ENCODE assay signal across 1 cellular context in genomic region chr11:62607729-62608128, GRCh38.
TF ChIP-seq lines count a peak whose summit lies in the region.

No MANE protein-coding gene starts in this region.

TF ChIP-seq in GM23338, 12 proteins besides CTCF, POLR2A, EP300 and RAD21:
- TF ChIP-seq ZNF114 (CRISPR knock-in tag; IDR thresholded peaks at IDR 0.05) = no peak
- TF ChIP-seq, protein P1, sequence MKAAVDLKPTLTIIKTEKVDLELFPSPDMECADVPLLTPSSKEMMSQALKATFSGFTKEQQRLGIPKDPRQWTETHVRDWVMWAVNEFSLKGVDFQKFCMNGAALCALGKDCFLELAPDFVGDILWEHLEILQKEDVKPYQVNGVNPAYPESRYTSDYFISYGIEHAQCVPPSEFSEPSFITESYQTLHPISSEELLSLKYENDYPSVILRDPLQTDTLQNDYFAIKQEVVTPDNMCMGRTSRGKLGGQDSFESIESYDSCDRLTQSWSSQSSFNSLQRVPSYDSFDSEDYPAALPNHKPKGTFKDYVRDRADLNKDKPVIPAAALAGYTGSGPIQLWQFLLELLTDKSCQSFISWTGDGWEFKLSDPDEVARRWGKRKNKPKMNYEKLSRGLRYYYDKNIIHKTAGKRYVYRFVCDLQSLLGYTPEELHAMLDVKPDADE (IDR thresholded peaks at IDR 0.05) = no peak
- TF ChIP-seq NANOG (IDR thresholded peaks at IDR 0.05; ENCODE audit: borderline replicate concordance) = no peak
- TF ChIP-seq, protein P2, sequence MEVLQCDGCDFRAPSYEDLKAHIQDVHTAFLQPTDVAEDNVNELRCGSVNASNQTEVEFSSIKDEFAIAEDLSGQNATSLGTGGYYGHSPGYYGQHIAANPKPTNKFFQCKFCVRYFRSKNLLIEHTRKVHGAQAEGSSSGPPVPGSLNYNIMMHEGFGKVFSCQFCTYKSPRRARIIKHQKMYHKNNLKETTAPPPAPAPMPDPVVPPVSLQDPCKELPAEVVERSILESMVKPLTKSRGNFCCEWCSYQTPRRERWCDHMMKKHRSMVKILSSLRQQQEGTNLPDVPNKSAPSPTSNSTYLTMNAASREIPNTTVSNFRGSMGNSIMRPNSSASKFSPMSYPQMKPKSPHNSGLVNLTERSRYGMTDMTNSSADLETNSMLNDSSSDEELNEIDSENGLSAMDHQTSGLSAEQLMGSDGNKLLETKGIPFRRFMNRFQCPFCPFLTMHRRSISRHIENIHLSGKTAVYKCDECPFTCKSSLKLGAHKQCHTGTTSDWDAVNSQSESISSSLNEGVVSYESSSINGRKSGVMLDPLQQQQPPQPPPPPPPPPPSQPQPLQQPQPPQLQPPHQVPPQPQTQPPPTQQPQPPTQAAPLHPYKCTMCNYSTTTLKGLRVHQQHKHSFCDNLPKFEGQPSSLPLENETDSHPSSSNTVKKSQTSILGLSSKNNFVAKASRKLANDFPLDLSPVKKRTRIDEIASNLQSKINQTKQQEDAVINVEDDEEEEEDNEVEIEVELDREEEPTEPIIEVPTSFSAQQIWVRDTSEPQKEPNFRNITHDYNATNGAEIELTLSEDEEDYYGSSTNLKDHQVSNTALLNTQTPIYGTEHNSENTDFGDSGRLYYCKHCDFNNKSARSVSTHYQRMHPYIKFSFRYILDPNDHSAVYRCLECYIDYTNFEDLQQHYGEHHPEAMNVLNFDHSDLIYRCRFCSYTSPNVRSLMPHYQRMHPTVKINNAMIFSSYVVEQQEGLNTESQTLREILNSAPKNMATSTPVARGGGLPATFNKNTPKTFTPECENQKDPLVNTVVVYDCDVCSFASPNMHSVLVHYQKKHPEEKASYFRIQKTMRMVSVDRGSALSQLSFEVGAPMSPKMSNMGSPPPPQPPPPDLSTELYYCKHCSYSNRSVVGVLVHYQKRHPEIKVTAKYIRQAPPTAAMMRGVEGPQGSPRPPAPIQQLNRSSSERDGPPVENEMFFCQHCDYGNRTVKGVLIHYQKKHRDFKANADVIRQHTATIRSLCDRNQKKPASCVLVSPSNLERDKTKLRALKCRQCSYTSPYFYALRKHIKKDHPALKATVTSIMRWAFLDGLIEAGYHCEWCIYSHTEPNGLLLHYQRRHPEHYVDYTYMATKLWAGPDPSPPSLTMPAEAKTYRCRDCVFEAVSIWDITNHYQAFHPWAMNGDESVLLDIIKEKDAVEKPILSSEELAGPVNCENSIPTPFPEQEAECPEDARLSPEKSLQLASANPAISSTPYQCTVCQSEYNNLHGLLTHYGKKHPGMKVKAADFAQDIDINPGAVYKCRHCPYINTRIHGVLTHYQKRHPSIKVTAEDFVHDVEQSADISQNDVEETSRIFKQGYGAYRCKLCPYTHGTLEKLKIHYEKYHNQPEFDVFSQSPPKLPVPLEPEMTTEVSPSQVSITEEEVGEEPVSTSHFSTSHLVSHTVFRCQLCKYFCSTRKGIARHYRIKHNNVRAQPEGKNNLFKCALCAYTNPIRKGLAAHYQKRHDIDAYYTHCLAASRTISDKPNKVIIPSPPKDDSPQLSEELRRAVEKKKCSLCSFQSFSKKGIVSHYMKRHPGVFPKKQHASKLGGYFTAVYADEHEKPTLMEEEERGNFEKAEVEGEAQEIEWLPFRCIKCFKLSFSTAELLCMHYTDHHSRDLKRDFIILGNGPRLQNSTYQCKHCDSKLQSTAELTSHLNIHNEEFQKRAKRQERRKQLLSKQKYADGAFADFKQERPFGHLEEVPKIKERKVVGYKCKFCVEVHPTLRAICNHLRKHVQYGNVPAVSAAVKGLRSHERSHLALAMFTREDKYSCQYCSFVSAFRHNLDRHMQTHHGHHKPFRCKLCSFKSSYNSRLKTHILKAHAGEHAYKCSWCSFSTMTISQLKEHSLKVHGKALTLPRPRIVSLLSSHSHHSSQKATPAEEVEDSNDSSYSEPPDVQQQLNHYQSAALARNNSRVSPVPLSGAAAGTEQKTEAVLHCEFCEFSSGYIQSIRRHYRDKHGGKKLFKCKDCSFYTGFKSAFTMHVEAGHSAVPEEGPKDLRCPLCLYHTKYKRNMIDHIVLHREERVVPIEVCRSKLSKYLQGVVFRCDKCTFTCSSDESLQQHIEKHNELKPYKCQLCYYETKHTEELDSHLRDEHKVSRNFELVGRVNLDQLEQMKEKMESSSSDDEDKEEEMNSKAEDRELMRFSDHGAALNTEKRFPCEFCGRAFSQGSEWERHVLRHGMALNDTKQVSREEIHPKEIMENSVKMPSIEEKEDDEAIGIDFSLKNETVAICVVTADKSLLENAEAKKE (CRISPR knock-in tag; IDR thresholded peaks at IDR 0.05) = no peak
- TF ChIP-seq JUNB (IDR thresholded peaks at IDR 0.05; ENCODE audit: unreplicated experiment) = no peak
- no peak for TF ChIP-seq EZH2 (IDR thresholded peaks at IDR 0.05; ENCODE audit: low read depth, unreplicated experiment)
- TF ChIP-seq REST (IDR thresholded peaks at IDR 0.05; ENCODE audit: unreplicated experiment) = no peak
- TF ChIP-seq EZH2phosphoT487 (IDR thresholded peaks at IDR 0.05; ENCODE audit: unreplicated experiment) = no peak
- no peak for TF ChIP-seq ZNF331 (CRISPR knock-in tag; IDR thresholded peaks at IDR 0.05; ENCODE audit: low read depth)
- TF ChIP-seq STAT1 (IDR thresholded peaks at IDR 0.05; ENCODE audit: unreplicated experiment) = no peak
